In genomic region chr19:17512574-17512939, GRCh38 we compare ENCODE assay signal across 8 cellular contexts. TPM values are rescaled to one million over a fixed set of nuclear protein-coding genes. Genes with fewer than 3 reads are reported as not detected.
DNase-seq lines count a peak whose midpoint lies in the region; ATAC-seq, FAIRE-seq and TF ChIP-seq lines count a peak whose summit lies in the region.

No MANE protein-coding gene starts in this region.

- peak overlapping the region; percentile 89 to 100 for H3K4me3 Mint-ChIP-seq in activated T-cell treated with anti-CD3 and anti-CD28 coated beads, Interleukin-2, amount 50 U/mL, for 72 hours

- in situ Hi-C loops in HepG2 (cut with HindIII; ENCODE audit: extremely low pct_ligation_motif_present, low pct_unique_long_range_greater_than_20kb), result no loop called here

- H3K9ac ChIP-seq in adipocyte (ENCODE audit: low read length) (peak overlapping the region; percentile 100), HepG2 (ENCODE audit: insufficient read depth, low read depth, low read length) (peak overlapping the region; percentile 99)

- peak overlapping the region; percentile 92 for H3K4me2 ChIP-seq in HepG2 (ENCODE audit: low read depth, low read length)

- no peak for FAIRE-seq in HepG2 (lab: Jason Lieb, UNC)

- H2AFZ ChIP-seq in HepG2 (ENCODE audit: low read length), result no peak overlapping the region

- peaks cover 14% of the 10 kb centered on the region for H3K36me3 ChIP-seq in adipocyte (ENCODE audit: control insufficient read depth, insufficient read depth, low read length, severe bottlenecking)
- H3K36me3 ChIP-seq in HepG2 (replicated peaks in 1 of 2; ENCODE audit: control insufficient read depth in 1 of 2, insufficient read depth in 2 of 2, low read length in 2 of 2), result peaks cover 0 to under 1% of the 10 kb centered on the region in 2 experiments; a peak in 1 of 5 replicates
- H3K36me3 ChIP-seq in tibial artery, result peaks cover 8 to 24% (median 18%) of the 10 kb centered on the region in 3 donors

- TF ChIP-seq RAD21 in HepG2 (CRISPR knock-in tag; IDR thresholded peaks at IDR 0.05), result no peak

- POLR2A ChIA-PET in HepG2 (lab: Yijun Ruan, JAX) (interaction anchor here (3.5 kb wide), 1 partner anchor 93 kb away, joined by 17 read pairs; no protein-coding TSS in a partner anchor), HEK293T (lab: Yijun Ruan, JAX) (no interaction called here)

- H3K4me3 ChIP-seq in adipocyte (ENCODE audit: low read length) (peak overlapping the region; percentile 95), HepG2 (replicated peaks in 1 of 3; ENCODE audit: insufficient read depth in 1 of 3, low read depth in 2 of 3, low read length in 3 of 3) (peak overlapping the region; percentile 85 to 91 (median 88)), tibial artery (peak overlapping the region; percentile 64 to 83)

- H3K79me2 ChIP-seq in HepG2 (ENCODE audit: insufficient read depth, low read length), result peaks cover 19% of the 10 kb centered on the region

- no peak for TF ChIP-seq POLR2A in HepG2 (IDR thresholded peaks at IDR 0.05; ENCODE audit: insufficient read depth in 1 of 2, low read depth in 2 of 2, low read length in 2 of 2)

- peak overlapping the region; percentile 91 for H3K27ac Mint-ChIP-seq in activated T-cell treated with anti-CD3 and anti-CD28 coated beads, Interleukin-2, amount 50 U/mL, for 72 hours

- no TSS peak for BruUV-seq in HepG2 (replicated peaks; lab: Mats Ljungman, UMichigan)

- H3K9me3 ChIP-seq in adipocyte (ENCODE audit: control insufficient read depth, low read length) (peaks cover 5% of the 10 kb centered on the region), HepG2 (ENCODE audit: low read length) (0 out of 2 replicates have a peak, but pooled peaks cover 2% of the 10 kb centered on the region), tibial artery (peaks cover 0 to 6% (median 4%) of the 10 kb centered on the region in 3 donors)

- H4K20me1 ChIP-seq in HepG2 (ENCODE audit: insufficient read depth, low read length), result no peaks in the 10 kb centered on the region

- no peak for ATAC-seq in activated T-cell treated with anti-CD3 and anti-CD28 coated beads, Interleukin-2, amount 50 U/mL, for 72 hours (replicated peaks in 1 of 2)
- no peak for ATAC-seq in HepG2

- TF ChIP-seq EP300 in HepG2 (IDR thresholded peaks at IDR 0.05; ENCODE audit: low read depth in 2 of 2, low read length in 2 of 2) (no peak), HepG2 (CRISPR knock-in tag; IDR thresholded peaks at IDR 0.05; ENCODE audit: borderline replicate concordance) (no peak)

- H3K27me3 ChIP-seq in adipocyte (replicated peaks; ENCODE audit: control insufficient read depth, insufficient read depth, low read length) (no peaks in the 10 kb centered on the region), HepG2 (ENCODE audit: control insufficient read depth in 1 of 2, insufficient read depth in 2 of 2, low read length in 2 of 2) (no peaks in the 10 kb centered on the region; a peak in 1 of 5 replicates), tibial artery (no peaks in the 10 kb centered on the region)

- H3K27ac ChIP-seq in HepG2 (ENCODE audit: extremely low read length, insufficient read depth, low read length) (peak overlapping the region; percentile 98), tibial artery (peak overlapping the region; percentile 89 to 97)

- intact Hi-C loops in HepG2 (cut with micrococcal nuclease; ENCODE audit: unreplicated experiment) (no loop called here), tibial artery (cut with DNase I; ENCODE audit: low total_unique reads) (loop anchor here (5.0 kb wide), 1 partner anchor 45 kb away; the partner anchor contains the start of gene COLGALT1)

- WGBS in HepG2 (ENCODE audit: low lambda C conversion rate), result 79% methylated on average over 8 of the region's 9 CpGs

- no peak for DNase-seq in activated T-cell treated with anti-CD3 and anti-CD28 coated beads, Interleukin-2, amount 50 U/mL, for 72 hours
- DNase-seq in activated T-cell treated with anti-CD3 and anti-CD28 coated beads, Interleukin-2, amount 50 U/mL, for 48 hours, result no peak
- no peak for DNase-seq in adipocyte (ENCODE audit: low read depth)
- DNase-seq in HepG2 (ENCODE audit: low spot score), result no peak
- no peak for DNase-seq in tibial artery
- DNase-seq in NCI-H2081 (lab: John Stamatoyannopoulos, UW), result no peak
- DNase-seq in NCI-H128 (lab: John Stamatoyannopoulos, UW; ENCODE audit: unreplicated experiment), result no peak
- no peak for DNase-seq in HEK293T (ENCODE audit: extremely low spot score)

- CTCF ChIA-PET in HepG2 (lab: Yijun Ruan, JAX; ENCODE audit: low intra/inter-chr PET ratio, low total read pairs), result no interaction called here
- CTCF ChIA-PET in HEK293T (lab: Yijun Ruan, JAX), result no interaction called here

- peaks cover 42% of the 10 kb centered on the region for H3K4me1 ChIP-seq in adipocyte (ENCODE audit: control insufficient read depth, insufficient read depth, low read length)
- peaks cover 47% of the 10 kb centered on the region for H3K4me1 ChIP-seq in HepG2 (ENCODE audit: insufficient read depth, low read length)
- peaks cover 0 to 31% (median 23%) of the 10 kb centered on the region in 4 donors for H3K4me1 ChIP-seq in tibial artery

- no peaks in the 10 kb centered on the region for H3K9me3 Mint-ChIP-seq in activated T-cell treated with anti-CD3 and anti-CD28 coated beads, Interleukin-2, amount 50 U/mL, for 72 hours

- peaks cover 51% of the 10 kb centered on the region for H3K4me1 Mint-ChIP-seq in activated T-cell treated with anti-CD3 and anti-CD28 coated beads, Interleukin-2, amount 50 U/mL, for 72 hours (ENCODE audit: low read depth)

- no peak for TF ChIP-seq CTCF in HepG2 (CRISPR knock-in tag; IDR thresholded peaks at IDR 0.05)
- TF ChIP-seq CTCF in tibial artery (IDR thresholded peaks at IDR 0.05), result no peak

- peaks cover 7 to 18% of the 10 kb centered on the region in 2 donors for H3K36me3 Mint-ChIP-seq in activated T-cell treated with anti-CD3 and anti-CD28 coated beads, Interleukin-2, amount 50 U/mL, for 72 hours (ENCODE audit: insufficient read depth in 2 of 2)

- H3K27me3 Mint-ChIP-seq in activated T-cell treated with anti-CD3 and anti-CD28 coated beads, Interleukin-2, amount 50 U/mL, for 72 hours (ENCODE audit: low read depth), result no peaks in the 10 kb centered on the region

RNA-seq across cellular contexts. Expression of gene PGLS, which starts 1.1 kb away (rescaled TPM):
- total RNA-seq in activated T-cell treated with anti-CD3 and anti-CD28 coated beads, Interleukin-2, amount 50 U/mL, for 72 hours, result 10 to 100 TPM; 56.5 to 63.6 TPM
- 33.8 and 36.7 TPM in 2 replicates for total RNA-seq in HepG2 (2016; rRNA removed; fragmentation: Illumina TruSeq; extraction: Trizol)
- 28.7 and 30.6 TPM in 2 replicates for total RNA-seq in HepG2 (2016; cell fraction: cytosol; rRNA removed; fragmentation: Illumina TruSeq; extraction: Trizol; ENCODE audit: low read depth)
- total RNA-seq in HepG2 (2016; cell fraction: insoluble cytoplasmic fraction; rRNA removed; fragmentation: Illumina TruSeq; extraction: Trizol), result 31.6 and 33.6 TPM in 2 replicates
- 36.0 and 41.5 TPM in 2 replicates for total RNA-seq in HepG2 (2016; cell fraction: membrane; rRNA removed; fragmentation: Illumina TruSeq; extraction: Trizol)
- 18.4 and 23.5 TPM in 2 replicates for total RNA-seq in HepG2 (2016; cell fraction: nucleus; rRNA removed; fragmentation: Illumina TruSeq; extraction: Trizol)
- 43.8 and 49.1 TPM in 2 replicates for polyA plus RNA-seq in HepG2 (2011; rRNA removed)
- 33.3 and 59.8 TPM in 2 replicates for polyA plus RNA-seq in HepG2 (2011; cell fraction: cytosol; rRNA removed)
- polyA plus RNA-seq in HepG2 (2011; cell fraction: nucleus; rRNA removed), result 74.2 and 74.7 TPM in 2 replicates
- 26.9 and 37.3 TPM in 2 replicates for polyA plus RNA-seq in HepG2 (2012)
- 48.8 and 52.7 TPM in 2 replicates for polyA plus RNA-seq in HepG2 (2016; cell fraction: cytosol; fragmentation: Illumina TruSeq; extraction: Trizol; ENCODE audit: low read depth)
- 50.4 and 56.4 TPM in 2 replicates for polyA plus RNA-seq in HepG2 (2016; cell fraction: insoluble cytoplasmic fraction; fragmentation: Illumina TruSeq; extraction: Trizol; ENCODE audit: low read depth)
- 55.3 and 57.7 TPM in 2 replicates for polyA plus RNA-seq in HepG2 (2016; cell fraction: membrane; fragmentation: Illumina TruSeq; extraction: Trizol; ENCODE audit: low read depth)
- 47.8 and 49.3 TPM in 2 replicates for polyA plus RNA-seq in HepG2 (2016; cell fraction: nucleus; fragmentation: Illumina TruSeq; extraction: Trizol; ENCODE audit: insufficient read depth, low read depth)
- polyA minus RNA-seq in HepG2 (2011; rRNA and poly(A)+ RNA removed; ENCODE audit: low replicate concordance), result 83.1 and 129 TPM in 2 replicates
- polyA minus RNA-seq in HepG2 (2011; cell fraction: cytosol; rRNA and poly(A)+ RNA removed), result 36.2 and 38.6 TPM in 2 replicates
- 19.7 and 23.1 TPM in 2 replicates for polyA minus RNA-seq in HepG2 (2011; cell fraction: nucleus; rRNA and poly(A)+ RNA removed)

RNA-seq across cellular contexts. Expression of gene SLC27A1, which starts 42.2 kb away (rescaled TPM):
- 1 to 10 TPM; 3.5 to 4.4 TPM for total RNA-seq in activated T-cell treated with anti-CD3 and anti-CD28 coated beads, Interleukin-2, amount 50 U/mL, for 72 hours
- total RNA-seq in HepG2 (2016; rRNA removed; fragmentation: Illumina TruSeq; extraction: Trizol), result 1.7 and 4.1 TPM in 2 replicates
- 0.71 and 0.79 TPM in 2 replicates for total RNA-seq in HepG2 (2016; cell fraction: cytosol; rRNA removed; fragmentation: Illumina TruSeq; extraction: Trizol; ENCODE audit: low read depth)
- 1.7 and 4.7 TPM in 2 replicates for total RNA-seq in HepG2 (2016; cell fraction: insoluble cytoplasmic fraction; rRNA removed; fragmentation: Illumina TruSeq; extraction: Trizol)
- 1.8 and 2.2 TPM in 2 replicates for total RNA-seq in HepG2 (2016; cell fraction: membrane; rRNA removed; fragmentation: Illumina TruSeq; extraction: Trizol)
- 4.2 and 7.1 TPM in 2 replicates for total RNA-seq in HepG2 (2016; cell fraction: nucleus; rRNA removed; fragmentation: Illumina TruSeq; extraction: Trizol)
- polyA plus RNA-seq in HepG2 (2011; rRNA removed), result 8.7 and 8.8 TPM in 2 replicates
- 5.6 and 8.5 TPM in 2 replicates for polyA plus RNA-seq in HepG2 (2011; cell fraction: cytosol; rRNA removed)
- 30.2 and 36.7 TPM in 2 replicates for polyA plus RNA-seq in HepG2 (2011; cell fraction: nucleus; rRNA removed)
- polyA plus RNA-seq in HepG2 (2012), result 4.1 and 6.3 TPM in 2 replicates
- polyA plus RNA-seq in HepG2 (2016; cell fraction: cytosol; fragmentation: Illumina TruSeq; extraction: Trizol; ENCODE audit: low read depth), result 0.52 and 0.53 TPM in 2 replicates
- 1.3 and 1.7 TPM in 2 replicates for polyA plus RNA-seq in HepG2 (2016; cell fraction: insoluble cytoplasmic fraction; fragmentation: Illumina TruSeq; extraction: Trizol; ENCODE audit: low read depth)
- 0.94 and 1.2 TPM in 2 replicates for polyA plus RNA-seq in HepG2 (2016; cell fraction: membrane; fragmentation: Illumina TruSeq; extraction: Trizol; ENCODE audit: low read depth)
- polyA plus RNA-seq in HepG2 (2016; cell fraction: nucleus; fragmentation: Illumina TruSeq; extraction: Trizol; ENCODE audit: insufficient read depth, low read depth), result 9.9 and 10.8 TPM in 2 replicates
- 1.1 and 18.4 TPM in 2 replicates for polyA minus RNA-seq in HepG2 (2011; rRNA and poly(A)+ RNA removed; ENCODE audit: low replicate concordance)
- 7.5 and 11.5 TPM in 2 replicates for polyA minus RNA-seq in HepG2 (2011; cell fraction: cytosol; rRNA and poly(A)+ RNA removed)
- polyA minus RNA-seq in HepG2 (2011; cell fraction: nucleus; rRNA and poly(A)+ RNA removed), result 5.5 and 9.3 TPM in 2 replicates

RNA-seq across cellular contexts. Expression of gene COLGALT1, which starts 42.9 kb away (rescaled TPM):
- total RNA-seq in activated T-cell treated with anti-CD3 and anti-CD28 coated beads, Interleukin-2, amount 50 U/mL, for 72 hours, result 10 to 100 TPM; 38.3 to 46.3 TPM
- 33.3 and 58.0 TPM in 2 replicates for total RNA-seq in HepG2 (2016; rRNA removed; fragmentation: Illumina TruSeq; extraction: Trizol)
- 9.3 and 10.3 TPM in 2 replicates for total RNA-seq in HepG2 (2016; cell fraction: cytosol; rRNA removed; fragmentation: Illumina TruSeq; extraction: Trizol; ENCODE audit: low read depth)
- 33.6 and 57.7 TPM in 2 replicates for total RNA-seq in HepG2 (2016; cell fraction: insoluble cytoplasmic fraction; rRNA removed; fragmentation: Illumina TruSeq; extraction: Trizol)
- total RNA-seq in HepG2 (2016; cell fraction: membrane; rRNA removed; fragmentation: Illumina TruSeq; extraction: Trizol), result 32.5 and 35.6 TPM in 2 replicates
- 53.1 and 65.6 TPM in 2 replicates for total RNA-seq in HepG2 (2016; cell fraction: nucleus; rRNA removed; fragmentation: Illumina TruSeq; extraction: Trizol)
- polyA plus RNA-seq in HepG2 (2011; rRNA removed), result 196 and 211 TPM in 2 replicates
- 111 and 141 TPM in 2 replicates for polyA plus RNA-seq in HepG2 (2011; cell fraction: cytosol; rRNA removed)
- polyA plus RNA-seq in HepG2 (2011; cell fraction: nucleus; rRNA removed), result 153 and 157 TPM in 2 replicates
- 58.7 and 87.4 TPM in 2 replicates for polyA plus RNA-seq in HepG2 (2012)
- polyA plus RNA-seq in HepG2 (2016; cell fraction: cytosol; fragmentation: Illumina TruSeq; extraction: Trizol; ENCODE audit: low read depth), result 9.2 and 9.8 TPM in 2 replicates
- 35.7 and 38.2 TPM in 2 replicates for polyA plus RNA-seq in HepG2 (2016; cell fraction: insoluble cytoplasmic fraction; fragmentation: Illumina TruSeq; extraction: Trizol; ENCODE audit: low read depth)
- polyA plus RNA-seq in HepG2 (2016; cell fraction: membrane; fragmentation: Illumina TruSeq; extraction: Trizol; ENCODE audit: low read depth), result 23.4 and 28.7 TPM in 2 replicates
- 111 TPM in 2 replicates for polyA plus RNA-seq in HepG2 (2016; cell fraction: nucleus; fragmentation: Illumina TruSeq; extraction: Trizol; ENCODE audit: insufficient read depth, low read depth)
- polyA minus RNA-seq in HepG2 (2011; rRNA and poly(A)+ RNA removed; ENCODE audit: low replicate concordance), result 360 and 644 TPM in 2 replicates
- 74.1 and 77.3 TPM in 2 replicates for polyA minus RNA-seq in HepG2 (2011; cell fraction: cytosol; rRNA and poly(A)+ RNA removed)
- 32.0 and 33.2 TPM in 2 replicates for polyA minus RNA-seq in HepG2 (2011; cell fraction: nucleus; rRNA and poly(A)+ RNA removed)

RNA-seq across cellular contexts. Expression of gene NXNL1, which starts 51.8 kb away (rescaled TPM):
- not detected for total RNA-seq in activated T-cell treated with anti-CD3 and anti-CD28 coated beads, Interleukin-2, amount 50 U/mL, for 72 hours
- not detected in 2 replicates for total RNA-seq in HepG2 (2016; rRNA removed; fragmentation: Illumina TruSeq; extraction: Trizol)
- not detected in 2 replicates for total RNA-seq in HepG2 (2016; cell fraction: cytosol; rRNA removed; fragmentation: Illumina TruSeq; extraction: Trizol; ENCODE audit: low read depth)
- not detected in 2 replicates for total RNA-seq in HepG2 (2016; cell fraction: insoluble cytoplasmic fraction; rRNA removed; fragmentation: Illumina TruSeq; extraction: Trizol)
- total RNA-seq in HepG2 (2016; cell fraction: membrane; rRNA removed; fragmentation: Illumina TruSeq; extraction: Trizol), result not detected in 2 replicates
- not detected in 2 replicates for total RNA-seq in HepG2 (2016; cell fraction: nucleus; rRNA removed; fragmentation: Illumina TruSeq; extraction: Trizol)
- polyA plus RNA-seq in HepG2 (2011; rRNA removed), result not detected in 2 replicates
- not detected in 2 replicates for polyA plus RNA-seq in HepG2 (2011; cell fraction: cytosol; rRNA removed)
- not detected in 2 replicates for polyA plus RNA-seq in HepG2 (2011; cell fraction: nucleus; rRNA removed)
- not detected in 2 replicates for polyA plus RNA-seq in HepG2 (2012)
- not detected in 2 replicates for polyA plus RNA-seq in HepG2 (2016; cell fraction: cytosol; fragmentation: Illumina TruSeq; extraction: Trizol; ENCODE audit: low read depth)
- not detected in 2 replicates for polyA plus RNA-seq in HepG2 (2016; cell fraction: insoluble cytoplasmic fraction; fragmentation: Illumina TruSeq; extraction: Trizol; ENCODE audit: low read depth)
- polyA plus RNA-seq in HepG2 (2016; cell fraction: membrane; fragmentation: Illumina TruSeq; extraction: Trizol; ENCODE audit: low read depth), result not detected in 2 replicates
- polyA plus RNA-seq in HepG2 (2016; cell fraction: nucleus; fragmentation: Illumina TruSeq; extraction: Trizol; ENCODE audit: insufficient read depth, low read depth), result not detected in 2 replicates
- not detected in 2 replicates for polyA minus RNA-seq in HepG2 (2011; rRNA and poly(A)+ RNA removed; ENCODE audit: low replicate concordance)
- not detected in 2 replicates for polyA minus RNA-seq in HepG2 (2011; cell fraction: cytosol; rRNA and poly(A)+ RNA removed)
- polyA minus RNA-seq in HepG2 (2011; cell fraction: nucleus; rRNA and poly(A)+ RNA removed), result not detected in 2 replicates
